ENCODE assay signal across 27 cellular contexts in the genomic region with DNA sequence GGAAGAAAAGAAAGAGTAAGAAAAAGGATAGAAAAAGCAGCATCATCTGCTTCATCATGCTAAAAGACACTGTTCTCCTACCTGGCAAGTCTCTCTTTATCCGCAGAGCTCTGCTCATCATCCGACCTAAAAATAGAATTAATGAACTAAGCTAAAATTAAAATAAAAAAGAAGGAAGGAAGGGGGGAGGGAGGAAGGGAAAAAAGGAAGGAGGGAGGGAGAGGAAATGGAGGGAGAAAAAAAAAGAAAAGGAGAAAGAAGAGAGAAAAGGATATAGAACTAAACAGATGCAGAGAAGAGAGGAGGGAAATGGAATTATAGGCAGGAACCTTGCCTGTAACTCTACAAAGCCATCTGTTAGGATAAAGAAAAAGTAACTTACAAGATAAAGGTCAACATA. TPM values are rescaled to one million over a fixed set of nuclear protein-coding genes. Genes with fewer than 3 reads are reported as not detected.
DNase-seq lines count a peak whose midpoint lies in the region; ATAC-seq and TF ChIP-seq lines count a peak whose summit lies in the region.
"Had no signal": no experiment of that assay in that cellular context is flagged by ENCODE, and none has a peak within 500 bp of the region (broad histone marks: within the 10 kb centered on the region; RNA-seq: fewer than 3 reads in every experiment).

No MANE protein-coding gene starts in this region.

- H3K9me3 Mint-ChIP-seq in activated T-cell treated with anti-CD3 and anti-CD28 coated beads, Interleukin-2, amount 50 U/mL, for 72 hours: no peaks in the 10 kb centered on the region
- no peaks in the 10 kb centered on the region for H3K9me3 Mint-ChIP-seq in activated T-cell treated with anti-CD3 and anti-CD28 coated beads, Interleukin-2, amount 50 U/mL, for 4 hours
- no peaks in the 10 kb centered on the region for H3K9me3 Mint-ChIP-seq in GM23338
- H3K9me3 Mint-ChIP-seq in activated naive CD8-positive, alpha-beta T cell treated with anti-CD3 and anti-CD28 coated beads for 36 hours: no peaks in the 10 kb centered on the region
- H3K9me3 Mint-ChIP-seq in progenitor cell of endocrine pancreas (ENCODE audit: low read depth): no peaks in the 10 kb centered on the region
- H3K9me3 Mint-ChIP-seq: IgD-negative memory B cell had no signal

- H3K4me3 Mint-ChIP-seq in activated T-cell treated with anti-CD3 and anti-CD28 coated beads, Interleukin-2, amount 50 U/mL, for 72 hours: peak overlapping the region in 1 of 2 donors; percentile 70
- no peak overlapping the region for H3K4me3 Mint-ChIP-seq in activated T-cell treated with anti-CD3 and anti-CD28 coated beads, Interleukin-2, amount 50 U/mL, for 4 hours
- H3K4me3 Mint-ChIP-seq in GM23338: no peak overlapping the region
- H3K4me3 Mint-ChIP-seq in activated naive CD8-positive, alpha-beta T cell treated with anti-CD3 and anti-CD28 coated beads for 36 hours: no peak overlapping the region
- H3K4me3 Mint-ChIP-seq in progenitor cell of endocrine pancreas (ENCODE audit: low read depth): no peak overlapping the region
- H3K4me3 Mint-ChIP-seq: IgD-negative memory B cell had no signal

- H3K27ac Mint-ChIP-seq in activated T-cell treated with anti-CD3 and anti-CD28 coated beads, Interleukin-2, amount 50 U/mL, for 72 hours: peak overlapping the region; percentile 45
- H3K27ac Mint-ChIP-seq in GM23338 (peak overlapping the region; percentile 47), progenitor cell of endocrine pancreas (peak overlapping the region; percentile 70)
- peak overlapping the region; percentile 89 for H3K27ac Mint-ChIP-seq in activated naive CD8-positive, alpha-beta T cell treated with anti-CD3 and anti-CD28 coated beads for 36 hours

- H3F3A ChIP-seq in GM23338 (replicated peaks; ENCODE audit: low read depth): no peaks in the 10 kb centered on the region

- H3K4me1 Mint-ChIP-seq in activated T-cell treated with anti-CD3 and anti-CD28 coated beads, Interleukin-2, amount 50 U/mL, for 72 hours (ENCODE audit: low read depth): peaks cover 37% of the 10 kb centered on the region
- peaks cover 35% of the 10 kb centered on the region for H3K4me1 Mint-ChIP-seq in activated T-cell treated with anti-CD3 and anti-CD28 coated beads, Interleukin-2, amount 50 U/mL, for 4 hours (ENCODE audit: low read depth)
- H3K4me1 Mint-ChIP-seq in GM23338 (peaks cover 10% of the 10 kb centered on the region; the same call in 2 of the 3 replicates), progenitor cell of endocrine pancreas (ENCODE audit: low read depth) (peaks cover 16% of the 10 kb centered on the region)
- peaks cover 47% of the 10 kb centered on the region for H3K4me1 Mint-ChIP-seq in activated naive CD8-positive, alpha-beta T cell treated with anti-CD3 and anti-CD28 coated beads for 36 hours

- peaks cover 5 to 21% of the 10 kb centered on the region in 2 donors for H3K36me3 Mint-ChIP-seq in activated T-cell treated with anti-CD3 and anti-CD28 coated beads, Interleukin-2, amount 50 U/mL, for 72 hours (ENCODE audit: insufficient read depth in 2 of 2)
- peaks cover 36% of the 10 kb centered on the region for H3K36me3 Mint-ChIP-seq in activated T-cell treated with anti-CD3 and anti-CD28 coated beads, Interleukin-2, amount 50 U/mL, for 4 hours (ENCODE audit: insufficient read depth)
- peaks cover 5% of the 10 kb centered on the region; the same call in 2 of the 3 replicates for H3K36me3 Mint-ChIP-seq in GM23338 (ENCODE audit: low read depth)
- H3K36me3 Mint-ChIP-seq in activated naive CD8-positive, alpha-beta T cell treated with anti-CD3 and anti-CD28 coated beads for 36 hours: peaks cover 48% of the 10 kb centered on the region
- peaks cover 13% of the 10 kb centered on the region for H3K36me3 Mint-ChIP-seq in progenitor cell of endocrine pancreas (ENCODE audit: insufficient read depth)

- no peaks in the 10 kb centered on the region for H3K27me3 Mint-ChIP-seq in activated T-cell treated with anti-CD3 and anti-CD28 coated beads, Interleukin-2, amount 50 U/mL, for 72 hours (ENCODE audit: low read depth)
- H3K27me3 Mint-ChIP-seq in activated T-cell treated with anti-CD3 and anti-CD28 coated beads, Interleukin-2, amount 50 U/mL, for 4 hours (ENCODE audit: low read depth): no peaks in the 10 kb centered on the region
- H3K27me3 Mint-ChIP-seq in GM23338 (ENCODE audit: insufficient read depth, low read depth, poor library complexity): no peaks in the 10 kb centered on the region
- no peaks in the 10 kb centered on the region for H3K27me3 Mint-ChIP-seq in activated naive CD8-positive, alpha-beta T cell treated with anti-CD3 and anti-CD28 coated beads for 36 hours
- H3K27me3 Mint-ChIP-seq in progenitor cell of endocrine pancreas: no peaks in the 10 kb centered on the region
- H3K27me3 Mint-ChIP-seq: IgD-negative memory B cell had no signal

- H4K20me1 ChIP-seq in GM23338 (replicated peaks; ENCODE audit: insufficient read depth): no peaks in the 10 kb centered on the region

- H3K4me2 ChIP-seq in GM23338: no peak overlapping the region

- ATAC-seq in activated T-cell treated with anti-CD3 and anti-CD28 coated beads, Interleukin-2, amount 50 U/mL, for 72 hours (replicated peaks in 1 of 2): no peak
- no peak for ATAC-seq in activated T-cell treated with anti-CD3 and anti-CD28 coated beads, Interleukin-2, amount 50 U/mL, for 4 hours
- ATAC-seq in GM23338 (no peak), GM21529 (IDR thresholded peaks at IDR 0.05; ENCODE audit: unreplicated experiment) (no peak)
- ATAC-seq: heart right ventricle, left cardiac atrium had no signal

- H3K4me1 ChIP-seq in GM23338 (ENCODE audit: insufficient read depth): peaks cover 11% of the 10 kb centered on the region

- peak overlapping the region; percentile 28; the same call in 1 of the 2 replicates for H3K27ac ChIP-seq in GM23338 (ENCODE audit: low read depth)
- H3K27ac ChIP-seq: RWPE1, SK-N-MC had no signal

- TF ChIP-seq CTCF in GM23338 (conservative IDR thresholded peaks at IDR 0.05; ENCODE audit: low read depth in 2 of 2) (no peak), progenitor cell of endocrine pancreas (IDR thresholded peaks at IDR 0.05; ENCODE audit: unreplicated experiment) (no peak)

- no peaks in the 10 kb centered on the region for H3K27me3 ChIP-seq in GM23338 (ENCODE audit: insufficient read depth)
- H3K27me3 ChIP-seq: heart right ventricle had no signal

- H3K9me2 ChIP-seq in GM23338 (ENCODE audit: insufficient read depth): no peaks in the 10 kb centered on the region

- no peak overlapping the region for H2AFZ ChIP-seq in GM23338

- H3K36me3 ChIP-seq in GM23338 (ENCODE audit: insufficient read depth): peaks cover 7% of the 10 kb centered on the region; the same call in 1 of the 2 replicates

- no peak overlapping the region for H3K4me3 ChIP-seq in GM23338
- H3K4me3 ChIP-seq: heart right ventricle, SK-N-MC had no signal

- no peaks in the 10 kb centered on the region for H3K79me2 ChIP-seq in GM23338 (replicated peaks; ENCODE audit: insufficient read depth)

- no peak for DNase-seq in activated T-cell treated with anti-CD3 and anti-CD28 coated beads, Interleukin-2, amount 50 U/mL, for 72 hours
- no peak for DNase-seq in activated T-cell treated with anti-CD3 and anti-CD28 coated beads, Interleukin-2, amount 50 U/mL, for 4 hours
- DNase-seq in GM23338 (ENCODE audit: low spot score): no peak
- no peak for DNase-seq in activated naive CD8-positive, alpha-beta T cell treated with anti-CD3 and anti-CD28 coated beads for 36 hours
- DNase-seq in progenitor cell of endocrine pancreas (ENCODE audit: low spot score, unreplicated experiment): no peak
- DNase-seq in DMS53 (lab: John Stamatoyannopoulos, UW): no peak
- no peak for DNase-seq in NCI-H2107 treated with DMSO at 0.1 percent for 48 hours (lab: John Stamatoyannopoulos, UW; ENCODE audit: unreplicated experiment)
- DNase-seq: activated gamma-delta T cell treated with Interleukin-2 at 50 U/mL for 16 hours; aorta; caudate nucleus; dermis blood vessel endothelial cell; DND-41; heart right ventricle; left cardiac atrium; mesendoderm; NCI-H2171 treated with DMSO at 0.1 percent for 48 hours; NCI-H526 treated with DMSO at 0.1 percent for 48 hours; stimulated activated CD8-positive, alpha-beta memory T cell treated with anti-CD3 and anti-CD28 coated beads, Interleukin-4, amount 100 ng/mL, for 48 hours had no signal

TF ChIP-seq in GM23338, 12 proteins besides CTCF, POLR2A, EP300 and RAD21 (continues in another document):
- TF ChIP-seq POLR2AphosphoS5 (IDR thresholded peaks at IDR 0.05; ENCODE audit: low read depth): no peak
- no peak for TF ChIP-seq CREB1 (CRISPR knock-in tag; IDR thresholded peaks at IDR 0.05; ENCODE audit: low read depth)
- no peak for TF ChIP-seq EZH2phosphoT487 (IDR thresholded peaks at IDR 0.05; ENCODE audit: unreplicated experiment)

RNA-seq across cellular contexts. Expression of a gene that starts 34.1 kb away (rescaled TPM):
- total RNA-seq in activated T-cell treated with anti-CD3 and anti-CD28 coated beads, Interleukin-2, amount 50 U/mL, for 72 hours: 10 to 100 TPM; 39.4 to 43.2 TPM
- total RNA-seq in activated T-cell treated with anti-CD3 and anti-CD28 coated beads, Interleukin-2, amount 50 U/mL, for 4 hours: 10 to 100 TPM; 20.1 to 24.6 (median 22.6) TPM
- total RNA-seq in GM23338 (2014; rRNA removed; shearing (Covaris generic)): 30.3 and 31.9 TPM in 2 replicates
- polyA plus RNA-seq in GM23338 (2016; fragmentation: Nextera tagmentation; extraction: Ambion mirVana): 10.5 and 11.4 TPM in 2 replicates
- total RNA-seq in activated naive CD8-positive, alpha-beta T cell treated with anti-CD3 and anti-CD28 coated beads for 36 hours: 10 to 100 TPM; 38.5 to 39.2 TPM
- 39.0 and 40.9 TPM in 2 replicates for total RNA-seq in progenitor cell of endocrine pancreas

RNA-seq across cellular contexts. Expression of a gene that starts 34.3 kb away (rescaled TPM):
- 1 to 10 TPM; 8.3 to 9.7 TPM for total RNA-seq in activated T-cell treated with anti-CD3 and anti-CD28 coated beads, Interleukin-2, amount 50 U/mL, for 72 hours
- 1 to 10 TPM in 1 of 3 donors, under 1 TPM in 2; 0.38 to 1.1 (median 0.81) TPM for total RNA-seq in activated T-cell treated with anti-CD3 and anti-CD28 coated beads, Interleukin-2, amount 50 U/mL, for 4 hours
- 1.7 and 2.8 TPM in 2 replicates for total RNA-seq in GM23338 (2014; rRNA removed; shearing (Covaris generic))
- polyA plus RNA-seq in GM23338 (2016; fragmentation: Nextera tagmentation; extraction: Ambion mirVana): 2.7 and 3.3 TPM in 2 replicates
- 1 to 10 TPM; 2.4 to 2.6 TPM for total RNA-seq in activated naive CD8-positive, alpha-beta T cell treated with anti-CD3 and anti-CD28 coated beads for 36 hours
- total RNA-seq in progenitor cell of endocrine pancreas: 6.6 and 7.4 TPM in 2 replicates

RNA-seq across cellular contexts. Expression of a gene that starts 44.6 kb away (rescaled TPM):
- not detected for total RNA-seq in activated T-cell treated with anti-CD3 and anti-CD28 coated beads, Interleukin-2, amount 50 U/mL, for 72 hours
- not detected for total RNA-seq in activated T-cell treated with anti-CD3 and anti-CD28 coated beads, Interleukin-2, amount 50 U/mL, for 4 hours
- not detected in 2 replicates for total RNA-seq in GM23338 (2014; rRNA removed; shearing (Covaris generic))
- polyA plus RNA-seq in GM23338 (2016; fragmentation: Nextera tagmentation; extraction: Ambion mirVana): not detected in 2 replicates
- total RNA-seq in activated naive CD8-positive, alpha-beta T cell treated with anti-CD3 and anti-CD28 coated beads for 36 hours: not detected
- total RNA-seq in progenitor cell of endocrine pancreas: not detected in 2 replicates
- total RNA-seq: aorta, dermis blood vessel endothelial cell, heart right ventricle, left cardiac atrium, MCF 10A, posterior vena cava, urinary bladder had no signal
- polyA plus RNA-seq: AG04450, aorta, heart right ventricle, IgD-negative memory B cell, neural cell, urinary bladder had no signal
